ENCODE assay signal across 23 cellular contexts in the genomic region with DNA sequence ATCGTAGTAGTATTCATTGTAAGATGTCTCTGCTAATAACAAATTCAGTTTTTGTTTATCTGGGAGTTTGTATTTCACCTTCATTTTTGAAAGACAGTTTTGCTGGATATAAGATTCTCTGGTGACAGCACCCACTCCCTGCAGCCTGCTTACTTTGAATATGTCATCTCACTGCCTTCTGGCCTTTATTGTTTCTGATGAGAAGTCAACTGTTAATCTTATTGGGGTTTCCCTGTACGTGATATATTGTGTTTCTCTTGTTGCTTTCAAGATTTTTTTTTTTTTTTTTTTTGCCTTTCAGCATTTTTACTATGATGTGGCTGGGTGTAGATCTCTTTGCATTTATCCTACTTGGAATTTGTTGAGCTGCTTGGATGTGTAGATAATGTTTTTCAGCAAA.
"Had no signal": no experiment of that assay in that cellular context is flagged by ENCODE, and none has a peak within 500 bp of the region (broad histone marks: within the 10 kb centered on the region; RNA-seq: fewer than 3 reads in every experiment).

No MANE protein-coding gene starts in this region.

- DNase-seq: KBM-7, MV-4-11, NCI-H1092, NCI-H1105 treated with DMSO at 0.1 percent for 48 hours, NCI-H1417 treated with DMSO at 0.1 percent for 48 hours, NCI-H146, NCI-H1694 treated with DMSO at 0.1 percent for 48 hours, NCI-H2029, NCI-H2081 treated with DMSO at 0.1 percent for 48 hours, NCI-H2171, NCI-H226, NCI-H446, NCI-H510A, NCI-H524 treated with DMSO at 0.1 percent for 48 hours, NCI-H69, NCI-H774, PC-3, SHP77, SJCRH30, T-helper 1 cell had no signal

- ATAC-seq: Panc1, PC-3, SK-N-SH treated with all-trans-retinoic acid at 6 μM for 48 hours had no signal

- H3K4me3 ChIP-seq: SJCRH30 had no signal

- H3K27me3 ChIP-seq: SJCRH30 had no signal

- H3K27ac ChIP-seq: RWPE1, SJCRH30 had no signal

- H3K4me1 ChIP-seq: SJCRH30 had no signal
